In the genomic region with DNA sequence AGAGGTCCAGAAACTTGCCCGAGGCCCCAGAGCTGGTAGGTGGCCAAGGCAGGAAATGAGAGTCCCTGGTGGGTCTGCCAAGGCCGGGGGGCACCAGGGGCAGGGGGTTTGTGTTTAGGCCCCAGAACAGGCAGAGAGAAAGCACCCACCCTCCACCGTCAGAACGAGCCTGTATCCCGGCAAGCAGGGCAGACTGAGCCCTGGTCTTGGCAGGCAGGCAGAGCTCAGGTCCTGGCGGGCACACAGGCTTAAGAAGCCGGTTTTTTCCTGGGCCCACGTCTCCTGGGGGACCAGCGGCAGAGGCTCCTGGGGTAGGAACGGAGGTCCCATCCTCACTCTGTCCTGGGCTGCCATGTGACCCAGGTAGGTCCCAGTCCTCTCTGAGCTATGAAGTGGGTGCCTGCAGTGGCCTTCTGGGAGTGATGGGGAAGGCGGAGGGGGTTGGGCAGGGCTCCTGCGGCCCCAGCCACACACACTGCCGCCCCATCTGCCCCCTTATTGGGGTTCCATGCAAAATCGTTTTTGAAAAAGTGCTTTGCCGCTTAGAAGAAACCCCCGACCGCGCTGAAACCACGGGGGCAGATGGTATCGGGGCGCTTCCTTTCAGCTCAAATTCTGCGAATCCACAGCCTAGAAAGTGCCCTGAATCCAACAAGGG, we compare ENCODE assay signal across 8 cellular contexts. TPM values are rescaled to one million over a fixed set of nuclear protein-coding genes. Genes with fewer than 3 reads are reported as not detected.
DNase-seq lines count a peak whose midpoint lies in the region; ATAC-seq and TF ChIP-seq lines count a peak whose summit lies in the region.

No MANE protein-coding gene starts in this region.

- H3K27ac ChIP-seq in endodermal cell (ENCODE audit: low read depth, low read length): no peak overlapping the region

- H3K36me3 ChIP-seq in endodermal cell (ENCODE audit: control insufficient read depth, insufficient read depth, low read length): peaks cover 3% of the 10 kb centered on the region

- peaks cover 2% of the 10 kb centered on the region for H3K4me1 ChIP-seq in endodermal cell (ENCODE audit: control insufficient read depth, insufficient read depth, low read length)

- H3K4me3 ChIP-seq in endodermal cell (ENCODE audit: low read length): no peak overlapping the region

- no peaks in the 10 kb centered on the region for H3K27me3 Mint-ChIP-seq in endodermal cell (ENCODE audit: insufficient read depth)

- ATAC-seq in GM18907 (IDR thresholded peaks at IDR 0.05; ENCODE audit: unreplicated experiment) (peak; percentile 29), GM21360 (IDR thresholded peaks at IDR 0.05; ENCODE audit: unreplicated experiment) (no peak), HG02588 (IDR thresholded peaks at IDR 0.05; ENCODE audit: unreplicated experiment) (no peak), HG02973 (IDR thresholded peaks at IDR 0.05; ENCODE audit: unreplicated experiment) (no peak), GM18520 (IDR thresholded peaks at IDR 0.05; ENCODE audit: unreplicated experiment) (no peak)

- no peak overlapping the region for H3K4me3 Mint-ChIP-seq in endodermal cell

- peaks cover 2% of the 10 kb centered on the region for H3K36me3 Mint-ChIP-seq in endodermal cell (ENCODE audit: low read depth)

- no peaks in the 10 kb centered on the region for H3K27me3 ChIP-seq in endodermal cell (ENCODE audit: control insufficient read depth, insufficient read depth, low read length, poor library complexity, severe bottlenecking)

- H3K9me3 ChIP-seq in endodermal cell (ENCODE audit: control insufficient read depth, low read length): no peaks in the 10 kb centered on the region

- no peak overlapping the region for H3K9ac ChIP-seq in endodermal cell (ENCODE audit: extremely low read depth, low read length, poor library complexity, severe bottlenecking)

- H3K9me3 Mint-ChIP-seq in endodermal cell: no peaks in the 10 kb centered on the region

- H3K27ac Mint-ChIP-seq in endodermal cell: peak overlapping the region; percentile 72

- no peak for TF ChIP-seq CTCF in endodermal cell (conservative IDR thresholded peaks at IDR 0.05)

- peaks cover 33% of the 10 kb centered on the region for H3K4me1 Mint-ChIP-seq in endodermal cell

- DNase-seq in activated CD4-positive, alpha-beta T cell treated with anti-CD3 and anti-CD28 coated beads, Interleukin-2, amount 50 U/mL, for 1 hour: peak; percentile 64
- DNase-seq in endodermal cell: no peak
- DNase-seq in stimulated activated CD8-positive, alpha-beta memory T cell treated with anti-CD3 and anti-CD28 coated beads, Interleukin-4, amount 100 ng/mL, for 48 hours: peak; percentile 80

- 89 to 94% methylated on average over 16 to 22 of the region's 22 CpGs for WGBS in endodermal cell (ENCODE audit: insufficient coverage in 1 of 2, insufficient read length in 1 of 2), 2 experiments

RNA-seq across cellular contexts. Expression of gene SH2B3, which starts 24.2 kb away (rescaled TPM):
- total RNA-seq in endodermal cell: 1 to 10 TPM; 6.8 to 6.9 TPM
- 6.2 TPM for polyA plus RNA-seq in endodermal cell (2013, experiment 1 of 2)
- 5.0 TPM for polyA plus RNA-seq in endodermal cell (2013, experiment 2 of 2)
